In genomic region chr4:103264905-103265304, GRCh38 we compare ENCODE assay signal across 11 cellular contexts.
"Had no signal": no experiment of that assay in that cellular context is flagged by ENCODE, and none has a peak within 500 bp of the region (broad histone marks: within the 10 kb centered on the region; RNA-seq: fewer than 3 reads in every experiment).

No MANE protein-coding gene starts in this region.

- H3K4me1 ChIP-seq: HAP-1 had no signal

- H3K36me3 ChIP-seq: HAP-1 had no signal

- DNase-seq: GM23248, GOT3, H7, H9, HCEC 1CT, HFFc6 had no signal

- FAIRE-seq: H1, H54 had no signal

- H2AFZ ChIP-seq: GM23248, GM23338 had no signal

- H3K4me3 ChIP-seq: GM23248, GM23338, HAP-1 had no signal

- H3K4me2 ChIP-seq: GM23338 had no signal

- H3K9me3 ChIP-seq: HAP-1 had no signal

- H3K9ac ChIP-seq: GM23248 had no signal

- H3K27ac ChIP-seq: GM23248 had no signal

- ATAC-seq: GM23338, HCT116 had no signal
